32 cellular contexts compared by ENCODE assay signal in the genomic region with DNA sequence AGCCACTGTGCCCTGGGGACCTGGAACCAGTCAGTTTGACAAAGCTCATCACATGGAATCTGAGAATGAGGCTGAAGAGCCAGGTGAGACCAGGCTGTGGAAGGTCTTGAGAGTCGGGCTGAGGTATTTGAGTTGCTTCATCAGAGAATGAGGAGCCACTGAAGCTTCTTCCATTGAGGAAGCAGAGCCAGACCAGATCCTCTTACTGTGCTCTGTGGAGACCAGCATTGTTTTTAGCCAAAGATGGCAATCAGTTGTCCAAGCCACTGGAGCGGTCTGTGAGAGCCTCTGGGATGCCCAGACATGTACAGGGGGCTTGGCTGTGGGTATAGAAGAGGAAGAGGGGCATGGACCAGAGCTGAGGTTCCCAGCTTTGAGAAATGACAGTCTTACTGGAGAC.
"Had no signal": no experiment of that assay in that cellular context is flagged by ENCODE, and none has a peak within 500 bp of the region (broad histone marks: within the 10 kb centered on the region; RNA-seq: fewer than 3 reads in every experiment).

No MANE protein-coding gene starts in this region.

- H3K27ac ChIP-seq: esophagus muscularis mucosa, foreskin keratinocyte, WERI-Rb-1 had no signal

- H3K4me3 ChIP-seq: ascending aorta, esophagus muscularis mucosa, gastrocnemius medialis had no signal

- H3K27ac Mint-ChIP-seq: activated B cell treated with CpG ODN at 0.5 μM for 24 hours; activated CD4-positive, alpha-beta memory T cell treated with anti-CD3 and anti-CD28 coated beads for 36 hours; activated CD4-positive, alpha-beta T cell treated with anti-CD3 and anti-CD28 coated beads, Interleukin-2, amount 10 ng/mL, durations not matched to agents 24 days and 14 days; activated naive CD4-positive, alpha-beta T cell treated with anti-CD3 and anti-CD28 coated beads, Interleukin-2, amount 10 ng/mL, durations not matched to agents 7 days and 5 days; activated naive CD8-positive, alpha-beta T cell treated with anti-CD3 and anti-CD28 coated beads, Interleukin-2, amount 10 ng/mL, durations not matched to agents 7 days and 5 days; activated T-cell treated with anti-CD3 and anti-CD28 coated beads, Interleukin-2, amount 50 U/mL, for 24 hours; activated T-cell treated with anti-CD3 and anti-CD28 coated beads, Interleukin-2, amount 50 U/mL, for 72 hours; effector memory CD8-positive, alpha-beta T cell; T-helper 2 cell treated with Interferon-gamma antibody and Interleukin-4, amounts not matched to agents 5 μg/mL and 100 μg/mL, for 36 hours had no signal

- H3K4me1 Mint-ChIP-seq: activated CD4-positive, alpha-beta T cell treated with anti-CD3 and anti-CD28 coated beads, Interleukin-2, amount 10 ng/mL, durations not matched to agents 24 days and 14 days; activated naive CD4-positive, alpha-beta T cell treated with anti-CD3 and anti-CD28 coated beads, Interleukin-2, amount 10 ng/mL, durations not matched to agents 7 days and 5 days; central memory CD8-positive, alpha-beta T cell had no signal

- H3K27me3 ChIP-seq: ascending aorta, esophagus muscularis mucosa, gastrocnemius medialis had no signal

- DNase-seq: activated B cell treated with CpG ODN at 0.5 μM for 24 hours; activated CD4-positive, alpha-beta memory T cell treated with anti-CD3 and anti-CD28 coated beads for 36 hours; activated CD4-positive, alpha-beta T cell treated with anti-CD3 and anti-CD28 coated beads, Interleukin-2, amount 10 ng/mL, durations not matched to agents 24 days and 14 days; activated CD8-positive, alpha-beta memory T cell treated with anti-CD3 and anti-CD28 coated beads, Interleukin-2, amount 50 U/mL, for 48 hours; activated gamma-delta T cell; activated naive CD4-positive, alpha-beta T cell; activated naive CD4-positive, alpha-beta T cell treated with anti-CD3 and anti-CD28 coated beads, Interleukin-2, amount 10 ng/mL, durations not matched to agents 7 days and 5 days; activated naive CD8-positive, alpha-beta T cell treated with anti-CD3 and anti-CD28 coated beads, Interleukin-2, amount 10 ng/mL, durations not matched to agents 7 days and 5 days; activated T-cell treated with anti-CD3 and anti-CD28 coated beads for 4 hours; activated T-cell treated with anti-CD3 and anti-CD28 coated beads, Interleukin-2, amount 50 U/mL, for 24 hours; activated T-cell treated with anti-CD3 and anti-CD28 coated beads, Interleukin-2, amount 50 U/mL, for 72 hours; cortex of kidney; dermis blood vessel endothelial cell; effector CD4-positive, alpha-beta T cell; effector memory CD8-positive, alpha-beta T cell; erythroblast; foreskin keratinocyte; gastrocnemius medialis; glutamatergic neuron; T-helper 1 cell; T-helper 17 cell; T1000; WERI-Rb-1 had no signal

- H3K4me1 ChIP-seq: foreskin keratinocyte had no signal

- ATAC-seq: activated CD4-positive, CD25-positive, alpha-beta regulatory T cell treated with anti-CD3 and anti-CD28 coated beads, Interleukin-2, amount 50 U/mL, for 24 hours; activated naive CD4-positive, alpha-beta T cell treated with anti-CD3 and anti-CD28 coated beads, Interleukin-2, amount 50 U/mL, for 72 hours; activated T-cell treated with anti-CD3 and anti-CD28 coated beads, Interleukin-2, amount 50 U/mL, for 72 hours; effector memory CD8-positive, alpha-beta T cell; foreskin keratinocyte; gastrocnemius medialis; T-helper 17 cell had no signal

- H3K9me3 ChIP-seq: ascending aorta, esophagus muscularis mucosa, gastrocnemius medialis had no signal

- FAIRE-seq: bronchial epithelial cell, colon had no signal

- H3K9me3 Mint-ChIP-seq: activated B cell treated with CpG ODN at 0.5 μM for 24 hours; activated CD4-positive, alpha-beta memory T cell treated with anti-CD3 and anti-CD28 coated beads for 36 hours; activated CD4-positive, alpha-beta T cell treated with anti-CD3 and anti-CD28 coated beads, Interleukin-2, amount 10 ng/mL, durations not matched to agents 24 days and 14 days; activated naive CD4-positive, alpha-beta T cell treated with anti-CD3 and anti-CD28 coated beads, Interleukin-2, amount 10 ng/mL, durations not matched to agents 7 days and 5 days; activated naive CD4-positive, alpha-beta T cell treated with anti-CD3 and anti-CD28 coated beads, Interleukin-2, amount 50 U/mL, for 72 hours; activated naive CD8-positive, alpha-beta T cell treated with anti-CD3 and anti-CD28 coated beads, Interleukin-2, amount 10 ng/mL, durations not matched to agents 7 days and 5 days; activated T-cell treated with anti-CD3 and anti-CD28 coated beads, Interleukin-2, amount 50 U/mL, for 24 hours; activated T-cell treated with anti-CD3 and anti-CD28 coated beads, Interleukin-2, amount 50 U/mL, for 72 hours; brain; central memory CD8-positive, alpha-beta T cell; effector memory CD8-positive, alpha-beta T cell; T-helper 2 cell treated with Interferon-gamma antibody and Interleukin-4, amounts not matched to agents 5 μg/mL and 100 μg/mL, for 36 hours had no signal

- H3K36me3 Mint-ChIP-seq: activated CD4-positive, alpha-beta memory T cell treated with anti-CD3 and anti-CD28 coated beads for 36 hours; activated naive CD4-positive, alpha-beta T cell treated with anti-CD3 and anti-CD28 coated beads, Interleukin-2, amount 10 ng/mL, durations not matched to agents 7 days and 5 days; activated naive CD4-positive, alpha-beta T cell treated with anti-CD3 and anti-CD28 coated beads, Interleukin-2, amount 50 U/mL, for 72 hours; activated naive CD8-positive, alpha-beta T cell treated with anti-CD3 and anti-CD28 coated beads, Interleukin-2, amount 10 ng/mL, durations not matched to agents 7 days and 5 days; brain had no signal

- H3K4me3 Mint-ChIP-seq: activated B cell treated with CpG ODN at 0.5 μM for 24 hours; activated CD4-positive, alpha-beta memory T cell treated with anti-CD3 and anti-CD28 coated beads for 36 hours; activated CD4-positive, alpha-beta T cell treated with anti-CD3 and anti-CD28 coated beads, Interleukin-2, amount 10 ng/mL, durations not matched to agents 24 days and 14 days; activated naive CD4-positive, alpha-beta T cell treated with anti-CD3 and anti-CD28 coated beads, Interleukin-2, amount 10 ng/mL, durations not matched to agents 7 days and 5 days; activated naive CD8-positive, alpha-beta T cell treated with anti-CD3 and anti-CD28 coated beads, Interleukin-2, amount 10 ng/mL, durations not matched to agents 7 days and 5 days; activated T-cell treated with anti-CD3 and anti-CD28 coated beads, Interleukin-2, amount 50 U/mL, for 24 hours; activated T-cell treated with anti-CD3 and anti-CD28 coated beads, Interleukin-2, amount 50 U/mL, for 72 hours; brain; central memory CD8-positive, alpha-beta T cell; effector memory CD8-positive, alpha-beta T cell; T-helper 17 cell; T-helper 2 cell treated with Interferon-gamma antibody and Interleukin-4, amounts not matched to agents 5 μg/mL and 100 μg/mL, for 36 hours had no signal

- H3K36me3 ChIP-seq: ascending aorta, esophagus muscularis mucosa, gastrocnemius medialis, WERI-Rb-1 had no signal
